Comparison of ENCODE assay signal across 17 cellular contexts in the genomic region with DNA sequence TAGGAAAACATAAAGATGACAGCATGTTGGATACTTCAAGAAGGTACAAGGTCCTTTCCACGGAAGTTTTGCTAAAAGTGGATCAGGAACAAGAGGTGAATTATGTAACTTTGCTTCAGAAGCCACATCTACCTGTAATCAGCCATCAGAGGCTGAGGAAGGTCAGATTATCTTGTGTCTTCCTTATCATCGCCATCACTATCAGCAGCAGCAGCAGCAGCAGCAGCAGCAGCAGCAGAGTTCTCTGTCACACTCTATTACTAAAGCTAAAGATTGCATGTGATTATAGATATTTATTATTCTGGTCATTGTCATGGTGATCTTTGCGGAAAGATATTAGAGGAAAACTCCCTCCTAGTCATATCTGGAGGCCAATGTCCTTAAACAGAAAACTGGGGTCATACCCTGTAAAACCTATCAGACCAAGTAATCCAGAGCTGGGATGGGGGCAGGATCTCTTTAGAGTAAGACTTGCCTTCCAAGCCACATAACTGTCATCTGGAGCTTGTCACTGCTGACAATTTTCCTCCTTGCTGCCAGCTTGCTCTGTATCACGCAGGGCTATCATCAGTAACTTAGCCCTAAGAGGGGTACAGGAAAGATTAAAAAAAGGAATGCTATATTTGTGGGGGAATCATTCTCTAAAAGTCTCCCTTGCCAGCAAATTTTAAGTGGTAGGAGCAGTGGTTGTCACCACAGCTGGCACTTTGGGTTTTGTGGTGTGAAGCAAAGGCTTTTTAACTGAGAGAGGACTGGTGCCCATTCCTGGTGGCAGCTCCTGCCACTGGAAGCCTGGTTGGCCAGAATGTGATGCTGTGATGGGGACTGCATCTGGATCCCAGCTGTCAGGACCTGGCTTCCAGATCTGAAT.
DNase-seq lines count a peak whose midpoint lies in the region; ATAC-seq and TF ChIP-seq lines count a peak whose summit lies in the region.
"Had no signal": no experiment of that assay in that cellular context is flagged by ENCODE, and none has a peak within 500 bp of the region (broad histone marks: within the 10 kb centered on the region; RNA-seq: fewer than 3 reads in every experiment).

No MANE protein-coding gene starts in this region.

- peak overlapping the region in 1 of 11 experiments; percentile 45; a peak in 2 of 22 replicates for H3K9ac ChIP-seq in BLaER1 treated with 17β-estradiol and CSF1 and Interleukin-3, amounts not matched to agents 10 nM and 100 nM

- H3K27ac ChIP-seq in BLaER1 treated with 17β-estradiol and CSF1 and Interleukin-3, amounts not matched to agents 10 nM and 100 nM: peak overlapping the region in 9 of 11 experiments; percentile 13 to 60 (median 33); a peak in 14 of 22 replicates
- no peak overlapping the region for H3K27ac ChIP-seq in aorta (ENCODE audit: low read depth in 1 of 2, low read length in 2 of 2)
- H3K27ac ChIP-seq: coronary artery, right lobe of liver, thoracic aorta had no signal

- no peaks in the 10 kb centered on the region for H3K27me3 Mint-ChIP-seq in central memory CD8-positive, alpha-beta T cell
- H3K27me3 Mint-ChIP-seq in Caco-2 (ENCODE audit: insufficient read depth, unreplicated experiment): no peaks in the 10 kb centered on the region

- H3K9me3 ChIP-seq in BLaER1 treated with 17β-estradiol and CSF1 and Interleukin-3, amounts not matched to agents 10 nM and 100 nM (replicated peaks in 1 of 11): no peaks in the 10 kb centered on the region
- no peaks in the 10 kb centered on the region for H3K9me3 ChIP-seq in aorta (ENCODE audit: control insufficient read depth, low read length)
- peaks cover 3% of the 10 kb centered on the region; the same call in 1 of the 2 replicates for H3K9me3 ChIP-seq in Caco-2
- H3K9me3 ChIP-seq: right lobe of liver, thoracic aorta had no signal

- H3K27me3 ChIP-seq in BLaER1 treated with 17β-estradiol and CSF1 and Interleukin-3, amounts not matched to agents 10 nM and 100 nM: no peaks in the 10 kb centered on the region
- H3K27me3 ChIP-seq in aorta (ENCODE audit: control insufficient read depth in 1 of 2, insufficient read depth in 2 of 2, low read length in 1 of 2) (no peaks in the 10 kb centered on the region), Caco-2 (replicated peaks; ENCODE audit: control insufficient read depth, insufficient read depth, low read length) (no peaks in the 10 kb centered on the region)
- H3K27me3 ChIP-seq: right lobe of liver had no signal

- no peak for ATAC-seq in central memory CD8-positive, alpha-beta T cell (replicated peaks; ENCODE audit: extremely low read depth, poor library complexity, severe bottlenecking)
- no peak for ATAC-seq in aorta (ENCODE audit: low FRiP score)

- 91 to 97% methylated on average over 4 of the region's 4 CpGs for WGBS in aorta, 2 donors

- peaks cover 4% of the 10 kb centered on the region for H3K36me3 Mint-ChIP-seq in central memory CD8-positive, alpha-beta T cell (ENCODE audit: insufficient read depth)
- no peaks in the 10 kb centered on the region for H3K36me3 Mint-ChIP-seq in Caco-2 (ENCODE audit: insufficient read depth, unreplicated experiment)

- DNase-seq in GDM1 (lab: John Stamatoyannopoulos, UW) (peak; percentile 5), SK-N-DZ (ENCODE audit: low spot score) (peak; percentile 59), aorta (no peak), activated gamma-delta T cell treated with Interleukin-2 at 50 U/mL for 16 hours (no peak), globus pallidus (ENCODE audit: low spot score) (no peak), Caco-2 (no peak)
- DNase-seq in central memory CD8-positive, alpha-beta T cell (ENCODE audit: low spot score in 2 of 2): no peak
- DNase-seq: DMS79 treated with DMSO at 0.1 percent for 48 hours, glutamatergic neuron, mesendoderm, NCI-H2081, NCI-H69, right lobe of liver had no signal

- BruUV-seq in Caco-2 (replicated peaks; lab: Mats Ljungman, UMichigan): no TSS peak

- peak overlapping the region; percentile 38 for H3K4me3 Mint-ChIP-seq in central memory CD8-positive, alpha-beta T cell
- no peak overlapping the region for H3K4me3 Mint-ChIP-seq in Caco-2 (ENCODE audit: unreplicated experiment)
- H3K4me3 Mint-ChIP-seq: neural crest cell had no signal

- TF ChIP-seq CTCF in Caco-2 (IDR thresholded peaks at IDR 0.05; ENCODE audit: insufficient read depth in 1 of 2, low read depth in 1 of 2, low read length in 1 of 2, severe bottlenecking in 1 of 2, unreplicated experiment in 1 of 2): no peak

- H3K4me2 ChIP-seq in BLaER1 treated with 17β-estradiol and CSF1 and Interleukin-3, amounts not matched to agents 10 nM and 100 nM: peak overlapping the region; percentile 40 to 80 (median 66)

- peak overlapping the region; percentile 57 for H3K27ac Mint-ChIP-seq in central memory CD8-positive, alpha-beta T cell (ENCODE audit: low read depth)
- H3K27ac Mint-ChIP-seq in Caco-2 (ENCODE audit: unreplicated experiment): no peak overlapping the region

- H3K4me1 Mint-ChIP-seq in central memory CD8-positive, alpha-beta T cell: peaks cover 66% of the 10 kb centered on the region
- peaks cover 19% of the 10 kb centered on the region for H3K4me1 Mint-ChIP-seq in Caco-2 (ENCODE audit: low read depth, unreplicated experiment)

- no peaks in the 10 kb centered on the region for H3K36me3 ChIP-seq in BLaER1 treated with 17β-estradiol and CSF1 and Interleukin-3, amounts not matched to agents 10 nM and 100 nM
- no peaks in the 10 kb centered on the region for H3K36me3 ChIP-seq in aorta (ENCODE audit: control insufficient read depth in 1 of 2, insufficient read depth in 2 of 2, low read length in 1 of 2)
- H3K36me3 ChIP-seq in Caco-2 (ENCODE audit: control insufficient read depth, insufficient read depth, low read length): no peaks in the 10 kb centered on the region
- H3K36me3 ChIP-seq: right lobe of liver, thoracic aorta had no signal

- POLR2A ChIA-PET in Caco-2 (lab: Charles Lee): no interaction called here

- H3K4me1 ChIP-seq in BLaER1 treated with 17β-estradiol and CSF1 and Interleukin-3, amounts not matched to agents 10 nM and 100 nM: peaks cover 24 to 57% (median 48%) of the 10 kb centered on the region in 10 experiments
- no peaks in the 10 kb centered on the region for H3K4me1 ChIP-seq in aorta (ENCODE audit: control insufficient read depth in 1 of 2, insufficient read depth in 2 of 2, low read length in 2 of 2)
- no peaks in the 10 kb centered on the region; the same call in 1 of the 2 replicates for H3K4me1 ChIP-seq in Caco-2
- H3K4me1 ChIP-seq: right lobe of liver had no signal

- no peak overlapping the region for H3K4me3 ChIP-seq in BLaER1 treated with 17β-estradiol and CSF1 and Interleukin-3, amounts not matched to agents 10 nM and 100 nM
- no peak overlapping the region for H3K4me3 ChIP-seq in aorta (ENCODE audit: low read length in 2 of 2)
- no peak overlapping the region for H3K4me3 ChIP-seq in Caco-2 (ENCODE audit: low read depth, low read length)
- H3K4me3 ChIP-seq: coronary artery, right lobe of liver, thoracic aorta had no signal

- CTCF ChIA-PET in Caco-2 (lab: Charles Lee): no interaction called here

- H4K20me1 ChIP-seq in BLaER1 treated with 17β-estradiol and CSF1 and Interleukin-3, amounts not matched to agents 10 nM and 100 nM: no peaks in the 10 kb centered on the region

- intact Hi-C loops in aorta (cut with DNase I): loop anchor here in 1 of 2 donors (5.0 kb wide), 1 partner anchor 223 kb away; no protein-coding TSS in a partner anchor
- intact Hi-C loops in Caco-2 (cut with micrococcal nuclease; ENCODE audit: unreplicated experiment): loop anchor here (5.0 kb wide), 1 partner anchor 698 kb away; no protein-coding TSS in a partner anchor

- H3K9me3 Mint-ChIP-seq in central memory CD8-positive, alpha-beta T cell: no peaks in the 10 kb centered on the region
- no peaks in the 10 kb centered on the region for H3K9me3 Mint-ChIP-seq in Caco-2 (ENCODE audit: unreplicated experiment)
- H3K9me3 Mint-ChIP-seq: neural crest cell had no signal

Comparison
In these comparisons a context has a peak if more than half of its experiments do, and no peak if none do; other contexts are left out.
1. H3K27ac ChIP-seq: peak in BLaER1 treated with 17β-estradiol and CSF1 and Interleukin-3, amounts not matched to agents 10 nM and 100 nM (9 of 11); none in aorta (0 of 2).
2. DNase-seq: peak in GDM1 (single experiment) and SK-N-DZ (single experiment); none in central memory CD8-positive, alpha-beta T cell (0 of 2), aorta (0 of 2), activated gamma-delta T cell treated with Interleukin-2 at 50 U/mL for 16 hours (single experiment), globus pallidus (single experiment) and Caco-2 (0 of 2).